ENCODE assay signal across 8 cellular contexts in the genomic region with DNA sequence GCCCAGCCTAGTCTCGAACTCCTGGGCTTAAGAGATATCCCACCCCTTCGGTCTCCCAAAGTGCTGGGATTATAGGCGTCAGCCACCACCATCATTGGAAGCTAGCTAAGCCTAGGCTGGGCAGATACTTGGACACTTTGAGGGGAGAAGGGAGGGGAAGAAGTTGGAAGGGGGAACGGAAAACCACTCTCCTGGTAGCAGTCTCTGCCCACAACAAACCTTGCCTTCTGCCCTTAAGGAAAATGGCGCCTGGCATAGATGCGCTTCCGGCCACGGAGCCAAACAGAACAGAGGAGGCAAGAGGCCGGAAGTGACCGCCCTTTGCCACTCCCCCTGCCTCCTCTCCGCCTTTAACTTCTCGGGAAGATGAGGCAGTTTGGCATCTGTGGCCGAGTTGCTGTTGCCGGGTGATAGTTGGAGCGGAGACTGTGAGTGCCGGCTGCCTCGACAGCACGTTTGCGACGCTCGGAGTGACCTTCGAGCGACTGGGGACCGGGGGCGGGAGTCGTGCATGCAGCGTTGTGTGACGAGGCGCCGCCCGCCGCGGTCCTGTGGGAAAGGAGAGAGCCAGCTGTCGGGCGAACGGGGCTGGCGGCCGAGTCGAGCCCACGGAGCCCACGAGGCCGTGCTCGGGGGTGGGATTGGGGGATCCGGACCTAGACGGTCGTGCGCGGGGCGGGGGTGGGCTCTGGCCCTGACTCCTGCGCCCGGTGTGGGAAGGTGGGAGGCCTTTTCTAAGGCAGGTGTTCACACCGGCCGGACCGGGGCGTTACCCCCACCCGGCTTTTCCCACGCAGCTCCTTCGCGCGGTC. TPM values are rescaled to one million over a fixed set of nuclear protein-coding genes. Genes with fewer than 3 reads are reported as not detected.
DNase-seq lines count a peak whose midpoint lies in the region; ATAC-seq, FAIRE-seq and TF ChIP-seq lines count a peak whose summit lies in the region.

A gene (plus strand): TSS at position 327 of the 812 bp plus-strand sequence. CDS start 1,143 bp downstream, outside the sequence.

- peak; percentile 93 for ATAC-seq in HG03432 (IDR thresholded peaks at IDR 0.05; ENCODE audit: unreplicated experiment)

- peaks cover 17% of the 10 kb centered on the region for H3K79me2 ChIP-seq in keratinocyte (ENCODE audit: control insufficient read depth, insufficient read depth, low read length)

- H3K4me3 ChIP-seq in keratinocyte (ENCODE audit: control insufficient read depth in 2 of 3, extremely low read depth in 1 of 3, insufficient read depth in 2 of 3, low read depth in 1 of 3, low read length in 3 of 3), result peak within 1 kb of the TSS; percentile 76 to 98 (median 84)

- dilution Hi-C loops in keratinocyte (cut with MboI; ENCODE audit: extremely low pct_ligation_motif_present, low sequenced_read_pairs), result no loop called here

- no peaks in the 10 kb centered on the region for H3K27me3 ChIP-seq in keratinocyte (ENCODE audit: control insufficient read depth, extremely low read depth, insufficient read depth, low read length)

- TF ChIP-seq CTCF in keratinocyte (optimal IDR thresholded peaks at IDR 0.05 in 1 of 3, IDR thresholded peaks at IDR 0.05 in 1 of 3, conservative IDR thresholded peaks at IDR 0.05 in 1 of 3; ENCODE audit: extremely low read depth in 1 of 3, insufficient read depth in 2 of 3, low read length in 3 of 3), result no peak

- TF ChIP-seq POLR2A in GM19099 (IDR thresholded peaks at IDR 0.05; ENCODE audit: extremely low read depth, insufficient read length, low read depth), result peak; percentile 93

- H3K4me1 ChIP-seq in keratinocyte (ENCODE audit: control insufficient read depth, extremely low read depth, insufficient read depth, low read length), result peaks cover 5% of the 10 kb centered on the region

- peak; percentile 96 for DNase-seq in AG20443 (ENCODE audit: low spot score)
- peak; percentile 89 for DNase-seq in NCI-H510A (lab: John Stamatoyannopoulos, UW)
- DNase-seq in activated CD4-positive, alpha-beta T cell treated with anti-CD3 and anti-CD28 coated beads for 1 hour, result peak; percentile 82
- DNase-seq in cerebellum (ENCODE audit: low spot score), result peak; percentile 95
- DNase-seq in keratinocyte (ENCODE audit: low read depth, low spot score), result no peak
- DNase-seq in stimulated activated CD4-positive, alpha-beta T cell treated with anti-CD3 and anti-CD28 coated beads, Interleukin-15, amount 100 ng/mL, for 1 hour (ENCODE audit: low read depth in 1 of 2, low spot score in 1 of 2), result peak; percentile 71 to 76

- peaks cover 7 to 8% of the 10 kb centered on the region in 2 experiments for H3K36me3 ChIP-seq in keratinocyte (ENCODE audit: control insufficient read depth in 2 of 2, extremely low read depth in 1 of 2, insufficient read depth in 2 of 2, low read length in 2 of 2)

- FAIRE-seq in keratinocyte (lab: Jason Lieb, UNC), result peak; percentile 96

- H2AFZ ChIP-seq in keratinocyte (ENCODE audit: control insufficient read depth, low read length), result peak within 1 kb of the TSS; percentile 98

- H3K4me2 ChIP-seq in keratinocyte (ENCODE audit: control insufficient read depth, extremely low read depth, insufficient read depth, low read depth, low read length), result peak within 1 kb of the TSS; percentile 86

- no peaks in the 10 kb centered on the region for H3K9me3 ChIP-seq in keratinocyte (ENCODE audit: control insufficient read depth, low read depth, low read length)

- H3K9me1 ChIP-seq in keratinocyte (ENCODE audit: control insufficient read depth, extremely low read depth, insufficient read depth, low read length), result peaks cover 2% of the 10 kb centered on the region

- H4K20me1 ChIP-seq in keratinocyte (ENCODE audit: control insufficient read depth, extremely low read depth, insufficient read depth, low read length), result no peaks in the 10 kb centered on the region

- peak within 1 kb of the TSS; percentile 76 for H3K9ac ChIP-seq in keratinocyte (ENCODE audit: control insufficient read depth, extremely low read depth, insufficient read depth, low read length)

- H3K27ac ChIP-seq in keratinocyte (ENCODE audit: control insufficient read depth, insufficient read depth, low read length), result peak within 1 kb of the TSS; percentile 59

RNA-seq across cellular contexts. Expression of the gene that starts here (rescaled TPM):
- 95.7 TPM for total RNA-seq in cerebellum
- 26.5 to 50.2 TPM (median 36.8 TPM) in 3 replicates for polyA plus RNA-seq in keratinocyte
- polyA plus RNA-seq in keratinocyte (2011; ENCODE audit: low read depth), result 106 TPM
- polyA plus RNA-seq in keratinocyte (2011; cell fraction: cytosol; rRNA removed), result 21.1 and 36.4 TPM in 2 replicates
- 47.5 and 69.2 TPM in 2 replicates for polyA plus RNA-seq in keratinocyte (2011; cell fraction: nucleus; rRNA removed)
- polyA plus RNA-seq in keratinocyte (2012; ENCODE audit: low replicate concordance), result 25.2 and 38.5 TPM in 2 replicates
- 6.6 to 74.2 TPM (median 25.4 TPM) in 3 replicates for polyA minus RNA-seq in keratinocyte
- 24.7 TPM for polyA minus RNA-seq in keratinocyte (2011; cell fraction: cytosol; rRNA and poly(A)+ RNA removed)
- 30.7 and 75.5 TPM in 2 replicates for polyA minus RNA-seq in keratinocyte (2011; cell fraction: nucleus; rRNA and poly(A)+ RNA removed)
